10 cellular contexts compared by ENCODE assay signal in genomic region chr18:72160504-72161445, GRCh38.
DNase-seq lines count a peak whose midpoint lies in the region; ATAC-seq and TF ChIP-seq lines count a peak whose summit lies in the region.
"Had no signal": no experiment of that assay in that cellular context is flagged by ENCODE, and none has a peak within 500 bp of the region (broad histone marks: within the 10 kb centered on the region; RNA-seq: fewer than 3 reads in every experiment).

No MANE protein-coding gene starts in this region.

- peak overlapping the region; percentile 34 for H3K27ac ChIP-seq in smooth muscle cell (ENCODE audit: low read depth)

- no peaks in the 10 kb centered on the region for H3K79me2 ChIP-seq in smooth muscle cell (ENCODE audit: low read depth)

- no peak overlapping the region for H3K4me2 ChIP-seq in smooth muscle cell

- no peak overlapping the region for H3K4me3 ChIP-seq in smooth muscle cell
- H3K4me3 ChIP-seq: mucosa of descending colon, skin epidermis had no signal

- 57% methylated on average over 5 of the region's 5 CpGs for WGBS in smooth muscle cell (ENCODE audit: low lambda C conversion rate)

- ATAC-seq in HG03103 (IDR thresholded peaks at IDR 0.05; ENCODE audit: low read depth, unreplicated experiment) = peak; percentile 88
- ATAC-seq: mucosa of descending colon had no signal

- no peaks in the 10 kb centered on the region for H3K9me3 ChIP-seq in smooth muscle cell (replicated peaks; ENCODE audit: low read depth)
- H3K9me3 ChIP-seq: mucosa of descending colon had no signal

- H3F3A ChIP-seq in smooth muscle cell (ENCODE audit: low read depth) = no peaks in the 10 kb centered on the region

- H3K4me1 ChIP-seq in smooth muscle cell (ENCODE audit: low read depth) = no peaks in the 10 kb centered on the region

- no peaks in the 10 kb centered on the region for H3K27me3 ChIP-seq in smooth muscle cell (ENCODE audit: low read depth)

- no peak for TF ChIP-seq CTCF in smooth muscle cell (IDR thresholded peaks at IDR 0.05; ENCODE audit: borderline replicate concordance, insufficient read depth, poor library complexity, severe bottlenecking)

- no peak overlapping the region for H2AFZ ChIP-seq in smooth muscle cell (ENCODE audit: low read depth)

- H3K36me3 ChIP-seq in smooth muscle cell (ENCODE audit: low read depth) = no peaks in the 10 kb centered on the region

- H4K20me1 ChIP-seq in smooth muscle cell (ENCODE audit: low read depth) = no peaks in the 10 kb centered on the region

- H3K9ac ChIP-seq in smooth muscle cell (ENCODE audit: low read depth) = no peak overlapping the region

- peak; percentile 7 for DNase-seq in NCI-H82 (lab: John Stamatoyannopoulos, UW)
- no peak for DNase-seq in NCI-H82 treated with DMSO at 0.1 percent for 48 hours (lab: John Stamatoyannopoulos, UW; ENCODE audit: unreplicated experiment)
- peak; percentile 84 for DNase-seq in NCI-H69 (lab: John Stamatoyannopoulos, UW)
- no peak for DNase-seq in smooth muscle cell (lab: John Stamatoyannopoulos, UW; ENCODE audit: unreplicated experiment)
- no peak for DNase-seq in HT-29 (ENCODE audit: low spot score)
- no peak for DNase-seq in central memory CD4-positive, alpha-beta T cell
- no peak for DNase-seq in HuH-7 (ENCODE audit: low spot score)
- DNase-seq: mucosa of descending colon had no signal

Comparison
In these comparisons a context has a peak if more than half of its experiments do, and no peak if none do; other contexts are left out.
1. DNase-seq: peak in NCI-H82 (single experiment) and NCI-H69 (single experiment); none in NCI-H82 treated with DMSO at 0.1 percent for 48 hours (single experiment), smooth muscle cell (single experiment), HT-29 (single experiment), central memory CD4-positive, alpha-beta T cell (single experiment) and HuH-7 (single experiment).